In genomic region chr10:119113805-119114732, GRCh38 we compare ENCODE assay signal across 1 cellular context.
TF ChIP-seq lines count a peak whose summit lies in the region.

No MANE protein-coding gene starts in this region.

TF ChIP-seq in HepG2, 621 proteins besides CTCF, POLR2A, EP300 and RAD21 (continued from another document and continues in another):
- TF ChIP-seq GTF3A (CRISPR knock-in tag; conservative IDR thresholded peaks at IDR 0.05) (no peak), PLRG1 (conservative IDR thresholded peaks at IDR 0.05) (no peak), MNT (IDR thresholded peaks at IDR 0.05) (0 out of 2 replicates have a peak, but pooled peaks have one; percentile 3), ELF4 (CRISPR knock-in tag; IDR thresholded peaks at IDR 0.05; ENCODE audit: borderline replicate concordance) (peak; percentile 72; the same call in 1 of the 2 replicates), ZNF547 (CRISPR knock-in tag; IDR thresholded peaks at IDR 0.05) (no peak), ZBTB34 (CRISPR knock-in tag; IDR thresholded peaks at IDR 0.05) (peak; percentile 74; the same call in 1 of the 2 replicates), ZBTB4 (CRISPR knock-in tag; IDR thresholded peaks at IDR 0.05; ENCODE audit: borderline replicate concordance) (peak; percentile 40; the same call in 1 of the 2 replicates), CCDC6 (CRISPR knock-in tag; IDR thresholded peaks at IDR 0.05) (peak; percentile 48; the same call in 1 of the 2 replicates), ZNF644 (CRISPR knock-in tag; IDR thresholded peaks at IDR 0.05; ENCODE audit: low read depth) (peak; percentile 77), FOSL2 (CRISPR knock-in tag; IDR thresholded peaks at IDR 0.05) (peak; percentile 98), SSRP1 (CRISPR knock-in tag; IDR thresholded peaks at IDR 0.05) (peak; percentile 72; the same call in 1 of the 2 replicates), JUND (CRISPR knock-in tag; IDR thresholded peaks at IDR 0.05) (peak; percentile 92), LCORL (IDR thresholded peaks at IDR 0.05) (peak; percentile 33; the same call in 1 of the 2 replicates), LCORL (CRISPR knock-in tag; IDR thresholded peaks at IDR 0.05) (peak; percentile 87), ZNF614 (CRISPR knock-in tag; IDR thresholded peaks at IDR 0.05; ENCODE audit: borderline replicate concordance) (peak; percentile 66; the same call in 1 of the 2 replicates), MYC (CRISPR knock-in tag; IDR thresholded peaks at IDR 0.05; ENCODE audit: borderline replicate concordance) (peak; percentile 18; the same call in 1 of the 2 replicates), UBTF (CRISPR knock-in tag; IDR thresholded peaks at IDR 0.05) (peak; percentile 34; the same call in 1 of the 2 replicates), TCF12 (IDR thresholded peaks at IDR 0.05) (no peak), TCF12 (CRISPR knock-in tag; IDR thresholded peaks at IDR 0.05) (peak; percentile 73; the same call in 1 of the 2 replicates), ONECUT2 (CRISPR knock-in tag; IDR thresholded peaks at IDR 0.05) (0 out of 2 replicates have a peak, but pooled peaks have one; percentile 17), TMF1 (CRISPR knock-in tag; IDR thresholded peaks at IDR 0.05; ENCODE audit: low read depth) (0 out of 2 replicates have a peak, but pooled peaks have one; percentile 32), SOX6 (IDR thresholded peaks at IDR 0.05) (no peak), SOX6 (CRISPR knock-in tag; IDR thresholded peaks at IDR 0.05) (peak; percentile 93), MATR3 (CRISPR knock-in tag; IDR thresholded peaks at IDR 0.05) (no peak), RBM39 (IDR thresholded peaks at IDR 0.05; ENCODE audit: low read depth, low read length, poor library complexity, severe bottlenecking) (no peak), DMTF1 (CRISPR knock-in tag; IDR thresholded peaks at IDR 0.05) (no peak), ZNF124 (CRISPR knock-in tag; IDR thresholded peaks at IDR 0.05) (0 out of 2 replicates have a peak, but pooled peaks have one; percentile 23)
- TF ChIP-seq, protein P1, sequence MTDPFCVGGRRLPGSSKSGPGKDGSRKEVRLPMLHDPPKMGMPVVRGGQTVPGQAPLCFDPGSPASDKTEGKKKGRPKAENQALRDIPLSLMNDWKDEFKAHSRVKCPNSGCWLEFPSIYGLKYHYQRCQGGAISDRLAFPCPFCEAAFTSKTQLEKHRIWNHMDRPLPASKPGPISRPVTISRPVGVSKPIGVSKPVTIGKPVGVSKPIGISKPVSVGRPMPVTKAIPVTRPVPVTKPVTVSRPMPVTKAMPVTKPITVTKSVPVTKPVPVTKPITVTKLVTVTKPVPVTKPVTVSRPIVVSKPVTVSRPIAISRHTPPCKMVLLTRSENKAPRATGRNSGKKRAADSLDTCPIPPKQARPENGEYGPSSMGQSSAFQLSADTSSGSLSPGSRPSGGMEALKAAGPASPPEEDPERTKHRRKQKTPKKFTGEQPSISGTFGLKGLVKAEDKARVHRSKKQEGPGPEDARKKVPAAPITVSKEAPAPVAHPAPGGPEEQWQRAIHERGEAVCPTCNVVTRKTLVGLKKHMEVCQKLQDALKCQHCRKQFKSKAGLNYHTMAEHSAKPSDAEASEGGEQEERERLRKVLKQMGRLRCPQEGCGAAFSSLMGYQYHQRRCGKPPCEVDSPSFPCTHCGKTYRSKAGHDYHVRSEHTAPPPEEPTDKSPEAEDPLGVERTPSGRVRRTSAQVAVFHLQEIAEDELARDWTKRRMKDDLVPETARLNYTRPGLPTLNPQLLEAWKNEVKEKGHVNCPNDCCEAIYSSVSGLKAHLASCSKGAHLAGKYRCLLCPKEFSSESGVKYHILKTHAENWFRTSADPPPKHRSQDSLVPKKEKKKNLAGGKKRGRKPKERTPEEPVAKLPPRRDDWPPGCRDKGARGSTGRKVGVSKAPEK (CRISPR knock-in tag; IDR thresholded peaks at IDR 0.05; ENCODE audit: borderline replicate concordance), result peak; percentile 63; the same call in 1 of the 2 replicates
- TF ChIP-seq, protein P2, sequence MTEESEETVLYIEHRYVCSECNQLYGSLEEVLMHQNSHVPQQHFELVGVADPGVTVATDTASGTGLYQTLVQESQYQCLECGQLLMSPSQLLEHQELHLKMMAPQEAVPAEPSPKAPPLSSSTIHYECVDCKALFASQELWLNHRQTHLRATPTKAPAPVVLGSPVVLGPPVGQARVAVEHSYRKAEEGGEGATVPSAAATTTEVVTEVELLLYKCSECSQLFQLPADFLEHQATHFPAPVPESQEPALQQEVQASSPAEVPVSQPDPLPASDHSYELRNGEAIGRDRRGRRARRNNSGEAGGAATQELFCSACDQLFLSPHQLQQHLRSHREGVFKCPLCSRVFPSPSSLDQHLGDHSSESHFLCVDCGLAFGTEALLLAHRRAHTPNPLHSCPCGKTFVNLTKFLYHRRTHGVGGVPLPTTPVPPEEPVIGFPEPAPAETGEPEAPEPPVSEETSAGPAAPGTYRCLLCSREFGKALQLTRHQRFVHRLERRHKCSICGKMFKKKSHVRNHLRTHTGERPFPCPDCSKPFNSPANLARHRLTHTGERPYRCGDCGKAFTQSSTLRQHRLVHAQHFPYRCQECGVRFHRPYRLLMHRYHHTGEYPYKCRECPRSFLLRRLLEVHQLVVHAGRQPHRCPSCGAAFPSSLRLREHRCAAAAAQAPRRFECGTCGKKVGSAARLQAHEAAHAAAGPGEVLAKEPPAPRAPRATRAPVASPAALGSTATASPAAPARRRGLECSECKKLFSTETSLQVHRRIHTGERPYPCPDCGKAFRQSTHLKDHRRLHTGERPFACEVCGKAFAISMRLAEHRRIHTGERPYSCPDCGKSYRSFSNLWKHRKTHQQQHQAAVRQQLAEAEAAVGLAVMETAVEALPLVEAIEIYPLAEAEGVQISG (CRISPR knock-in tag; IDR thresholded peaks at IDR 0.05), result peak; percentile 55
- TF ChIP-seq, protein P3, sequence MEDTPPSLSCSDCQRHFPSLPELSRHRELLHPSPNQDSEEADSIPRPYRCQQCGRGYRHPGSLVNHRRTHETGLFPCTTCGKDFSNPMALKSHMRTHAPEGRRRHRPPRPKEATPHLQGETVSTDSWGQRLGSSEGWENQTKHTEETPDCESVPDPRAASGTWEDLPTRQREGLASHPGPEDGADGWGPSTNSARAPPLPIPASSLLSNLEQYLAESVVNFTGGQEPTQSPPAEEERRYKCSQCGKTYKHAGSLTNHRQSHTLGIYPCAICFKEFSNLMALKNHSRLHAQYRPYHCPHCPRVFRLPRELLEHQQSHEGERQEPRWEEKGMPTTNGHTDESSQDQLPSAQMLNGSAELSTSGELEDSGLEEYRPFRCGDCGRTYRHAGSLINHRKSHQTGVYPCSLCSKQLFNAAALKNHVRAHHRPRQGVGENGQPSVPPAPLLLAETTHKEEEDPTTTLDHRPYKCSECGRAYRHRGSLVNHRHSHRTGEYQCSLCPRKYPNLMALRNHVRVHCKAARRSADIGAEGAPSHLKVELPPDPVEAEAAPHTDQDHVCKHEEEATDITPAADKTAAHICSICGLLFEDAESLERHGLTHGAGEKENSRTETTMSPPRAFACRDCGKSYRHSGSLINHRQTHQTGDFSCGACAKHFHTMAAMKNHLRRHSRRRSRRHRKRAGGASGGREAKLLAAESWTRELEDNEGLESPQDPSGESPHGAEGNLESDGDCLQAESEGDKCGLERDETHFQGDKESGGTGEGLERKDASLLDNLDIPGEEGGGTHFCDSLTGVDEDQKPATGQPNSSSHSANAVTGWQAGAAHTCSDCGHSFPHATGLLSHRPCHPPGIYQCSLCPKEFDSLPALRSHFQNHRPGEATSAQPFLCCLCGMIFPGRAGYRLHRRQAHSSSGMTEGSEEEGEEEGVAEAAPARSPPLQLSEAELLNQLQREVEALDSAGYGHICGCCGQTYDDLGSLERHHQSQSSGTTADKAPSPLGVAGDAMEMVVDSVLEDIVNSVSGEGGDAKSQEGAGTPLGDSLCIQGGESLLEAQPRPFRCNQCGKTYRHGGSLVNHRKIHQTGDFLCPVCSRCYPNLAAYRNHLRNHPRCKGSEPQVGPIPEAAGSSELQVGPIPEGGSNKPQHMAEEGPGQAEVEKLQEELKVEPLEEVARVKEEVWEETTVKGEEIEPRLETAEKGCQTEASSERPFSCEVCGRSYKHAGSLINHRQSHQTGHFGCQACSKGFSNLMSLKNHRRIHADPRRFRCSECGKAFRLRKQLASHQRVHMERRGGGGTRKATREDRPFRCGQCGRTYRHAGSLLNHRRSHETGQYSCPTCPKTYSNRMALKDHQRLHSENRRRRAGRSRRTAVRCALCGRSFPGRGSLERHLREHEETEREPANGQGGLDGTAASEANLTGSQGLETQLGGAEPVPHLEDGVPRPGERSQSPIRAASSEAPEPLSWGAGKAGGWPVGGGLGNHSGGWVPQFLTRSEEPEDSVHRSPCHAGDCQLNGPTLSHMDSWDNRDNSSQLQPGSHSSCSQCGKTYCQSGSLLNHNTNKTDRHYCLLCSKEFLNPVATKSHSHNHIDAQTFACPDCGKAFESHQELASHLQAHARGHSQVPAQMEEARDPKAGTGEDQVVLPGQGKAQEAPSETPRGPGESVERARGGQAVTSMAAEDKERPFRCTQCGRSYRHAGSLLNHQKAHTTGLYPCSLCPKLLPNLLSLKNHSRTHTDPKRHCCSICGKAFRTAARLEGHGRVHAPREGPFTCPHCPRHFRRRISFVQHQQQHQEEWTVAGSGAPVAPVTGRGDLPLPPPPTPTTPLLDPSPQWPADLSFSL (CRISPR knock-in tag; IDR thresholded peaks at IDR 0.05), result peak; percentile 89
